In genomic region chrX:25202827-25203226, GRCh38 we compare ENCODE assay signal across 24 cellular contexts.
"Had no signal": no experiment of that assay in that cellular context is flagged by ENCODE, and none has a peak within 500 bp of the region (broad histone marks: within the 10 kb centered on the region; RNA-seq: fewer than 3 reads in every experiment).

No MANE protein-coding gene starts in this region.

- ATAC-seq: esophagus mucosa; gastrocnemius medialis; left ventricle myocardium superior; lower lobe of right lung; naive thymus-derived CD8-positive, alpha-beta T cell; psoas muscle; right cardiac atrium; stimulated activated effector memory CD8-positive, alpha-beta T cell treated with anti-CD3 and anti-CD28 coated beads, Interleukin-12 subunit alpha, Interleukin-12 subunit beta, amount 100 ng/mL, for 72 hours had no signal

- H3K9me3 ChIP-seq: gastrocnemius medialis, lower lobe of right lung, psoas muscle, sigmoid colon, stomach, thyroid gland, vagina had no signal

- H3K27ac Mint-ChIP-seq: endodermal cell; naive thymus-derived CD8-positive, alpha-beta T cell; nephron progenitor cell; stimulated activated effector memory CD8-positive, alpha-beta T cell treated with anti-CD3 and anti-CD28 coated beads, Interleukin-12 subunit alpha, Interleukin-12 subunit beta, amount 100 ng/mL, for 72 hours had no signal

- DNase-seq: effector CD8-positive, alpha-beta T cell; endodermal cell; foreskin fibroblast; gastrocnemius medialis; head of caudate nucleus; left ventricle myocardium superior; lower lobe of right lung; naive thymus-derived CD8-positive, alpha-beta T cell; nephron progenitor cell; nucleus accumbens; posterior cingulate gyrus; psoas muscle; right cardiac atrium; sigmoid colon; stimulated activated CD4-positive, alpha-beta T cell treated with anti-CD3 and anti-CD28 coated beads, Interleukin-2, amount 100 ng/mL, for 24 hours; stimulated activated CD4-positive, alpha-beta T cell treated with anti-CD3 and anti-CD28 coated beads, Interleukin-4, amount 100 ng/mL, for 24 hours; stimulated activated naive CD4-positive, alpha-beta T cell treated with Interleukin-2 at 50 U/mL for 16 hours; stomach; thyroid gland; trophoblast cell had no signal

- H3K4me3 Mint-ChIP-seq: endodermal cell; naive thymus-derived CD8-positive, alpha-beta T cell; nephron progenitor cell; stimulated activated effector memory CD8-positive, alpha-beta T cell treated with anti-CD3 and anti-CD28 coated beads, Interleukin-12 subunit alpha, Interleukin-12 subunit beta, amount 100 ng/mL, for 72 hours had no signal

- H3K36me3 Mint-ChIP-seq: naive thymus-derived CD8-positive, alpha-beta T cell; stimulated activated effector memory CD8-positive, alpha-beta T cell treated with anti-CD3 and anti-CD28 coated beads, Interleukin-12 subunit alpha, Interleukin-12 subunit beta, amount 100 ng/mL, for 72 hours had no signal

- H3K4me1 Mint-ChIP-seq: endodermal cell; naive thymus-derived CD8-positive, alpha-beta T cell; nephron progenitor cell; stimulated activated effector memory CD8-positive, alpha-beta T cell treated with anti-CD3 and anti-CD28 coated beads, Interleukin-12 subunit alpha, Interleukin-12 subunit beta, amount 100 ng/mL, for 72 hours had no signal

- FAIRE-seq: keratinocyte had no signal
